Comparison of ENCODE assay signal across 1 cellular context in the genomic region with DNA sequence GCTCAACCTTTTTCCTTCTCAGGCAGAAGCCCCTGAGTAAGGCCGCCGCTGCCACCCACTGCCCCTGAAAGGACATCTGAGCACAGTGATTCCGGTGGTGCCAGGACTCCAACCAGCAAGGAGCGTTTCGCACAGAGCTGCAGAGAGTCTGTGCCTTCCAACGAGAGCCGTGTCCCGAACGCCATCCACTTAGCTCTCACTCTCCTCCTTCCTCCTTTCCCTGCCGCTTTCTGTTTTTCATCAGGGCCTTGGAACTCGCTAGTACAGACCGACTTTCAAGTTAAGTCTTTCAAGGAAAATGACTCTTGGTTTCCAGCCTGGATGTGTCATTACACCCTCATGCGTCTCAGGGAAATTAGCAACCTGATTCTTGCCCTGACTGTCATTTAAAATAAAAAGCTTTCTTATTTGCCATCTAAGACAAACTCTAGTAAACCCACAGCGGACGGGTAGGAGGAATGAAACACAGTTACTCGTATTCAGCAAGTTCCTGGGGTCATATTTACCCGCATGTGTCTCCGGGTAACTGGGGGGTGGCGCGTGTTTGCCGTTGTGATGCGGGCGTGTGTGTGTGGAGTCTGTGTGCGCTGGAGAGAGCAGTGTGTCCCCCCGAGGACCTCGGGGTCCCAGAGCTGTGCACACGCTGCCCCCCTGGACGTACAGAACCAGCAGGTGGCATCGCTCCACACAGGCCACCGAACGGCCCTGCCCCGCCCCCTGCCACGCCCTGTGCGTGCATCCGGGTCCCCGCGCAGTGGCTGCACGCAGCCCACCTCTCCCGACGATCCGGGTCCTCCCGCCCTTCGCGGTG.
A peak's percentile ranks its signal among the peaks of the same experiment; 100 is the strongest.
TF ChIP-seq lines count a peak whose summit lies in the region.

No MANE protein-coding gene starts in this region.

TF ChIP-seq in K562, 482 proteins besides CTCF, POLR2A, EP300 and RAD21:
- TF ChIP-seq L3MBTL2 (IDR thresholded peaks at IDR 0.05) (peak; percentile 61), HDAC8 (tag; IDR thresholded peaks at IDR 0.05) (no peak), NRF1 (conservative IDR thresholded peaks at IDR 0.05 in 1 of 2, IDR thresholded peaks at IDR 0.05 in 1 of 2) (peak; percentile 57 to 66), SRF (CRISPR knock-in tag; IDR thresholded peaks at IDR 0.05) (peak in 1 of 2 experiments; percentile 39; a peak in 1 of 4 replicates), HSF4 (CRISPR knock-in tag; IDR thresholded peaks at IDR 0.05; ENCODE audit: borderline replicate concordance) (no peak)
TF ChIP-seq in K562: peak in this region for 3.
